ENCODE assay signal across 9 cellular contexts in genomic region chr16:4298761-4299522, GRCh38. TPM values are rescaled to one million over a fixed set of nuclear protein-coding genes. Genes with fewer than 3 reads are reported as not detected.
DNase-seq lines count a peak whose midpoint lies in the region; ATAC-seq and TF ChIP-seq lines count a peak whose summit lies in the region.
"Had no signal": no experiment of that assay in that cellular context is flagged by ENCODE, and none has a peak within 500 bp of the region (broad histone marks: within the 10 kb centered on the region; RNA-seq: fewer than 3 reads in every experiment).

No MANE protein-coding gene starts in this region.

- no peaks in the 10 kb centered on the region for H3K27me3 Mint-ChIP-seq in T-helper 2 cell treated with Interferon-gamma antibody and Interleukin-4, amounts not matched to agents 5 μg/mL and 100 μg/mL, for 36 hours (ENCODE audit: low read depth)

- intact Hi-C loops in right lobe of liver (cut with DNase I) (no loop called here), vagina (cut with DNase I) (no loop called here)

- no peaks in the 10 kb centered on the region for H3K4me1 ChIP-seq in right lobe of liver
- peaks cover 29% of the 10 kb centered on the region for H3K4me1 ChIP-seq in vagina

- 36% methylated on average over 5 of the region's 15 CpGs for WGBS in right lobe of liver (ENCODE audit: insufficient coverage, low coverage, low lambda C conversion rate, missing lambda C conversion rate)

- no peaks in the 10 kb centered on the region for H3K9me3 ChIP-seq in right lobe of liver
- no peaks in the 10 kb centered on the region for H3K9me3 ChIP-seq in vagina

- peaks cover 2% of the 10 kb centered on the region for H3K4me1 Mint-ChIP-seq in T-helper 2 cell treated with Interferon-gamma antibody and Interleukin-4, amounts not matched to agents 5 μg/mL and 100 μg/mL, for 36 hours (ENCODE audit: low read depth)

- no peaks in the 10 kb centered on the region for H3K36me3 ChIP-seq in right lobe of liver
- no peaks in the 10 kb centered on the region for H3K36me3 ChIP-seq in vagina

- H3K27me3 ChIP-seq in right lobe of liver, result no peaks in the 10 kb centered on the region
- no peaks in the 10 kb centered on the region for H3K27me3 ChIP-seq in vagina

- peaks cover 5% of the 10 kb centered on the region for H3K36me3 Mint-ChIP-seq in T-helper 2 cell treated with Interferon-gamma antibody and Interleukin-4, amounts not matched to agents 5 μg/mL and 100 μg/mL, for 36 hours (ENCODE audit: low read depth)

- H3K4me3 Mint-ChIP-seq in T-helper 2 cell treated with Interferon-gamma antibody and Interleukin-4, amounts not matched to agents 5 μg/mL and 100 μg/mL, for 36 hours, result no peak overlapping the region

- no peak overlapping the region for H3K27ac Mint-ChIP-seq in T-helper 2 cell treated with Interferon-gamma antibody and Interleukin-4, amounts not matched to agents 5 μg/mL and 100 μg/mL, for 36 hours

- peak; percentile 50 for DNase-seq in SIG-M5 treated with dmso at 0.1 percent for 504 hours (lab: John Stamatoyannopoulos, UW; ENCODE audit: unreplicated experiment)
- no peak for DNase-seq in SIG-M5 (lab: John Stamatoyannopoulos, UW)
- no peak for DNase-seq in coronary artery (ENCODE audit: low spot score)
- no peak for DNase-seq in right lobe of liver
- DNase-seq in vagina (ENCODE audit: extremely low spot score in 2 of 2), result no peak
- no peak for DNase-seq in T-helper 2 cell treated with Interferon-gamma antibody and Interleukin-4, amounts not matched to agents 5 μg/mL and 100 μg/mL, for 36 hours (ENCODE audit: low spot score)
- no peak for DNase-seq in activated naive CD4-positive, alpha-beta T cell treated with Interleukin-2 at 50 U/mL for 16 hours
- DNase-seq in activated CD8-positive, alpha-beta memory T cell treated with anti-CD3 and anti-CD28 coated beads, Interleukin-2, amount 50 U/mL, for 4 hours, result no peak

- H3K4me3 ChIP-seq in coronary artery (peak overlapping the region; percentile 51), right lobe of liver (no peak overlapping the region), vagina (no peak overlapping the region)

- no peaks in the 10 kb centered on the region for H3K9me3 Mint-ChIP-seq in T-helper 2 cell treated with Interferon-gamma antibody and Interleukin-4, amounts not matched to agents 5 μg/mL and 100 μg/mL, for 36 hours

- TF ChIP-seq POLR2A in right lobe of liver (IDR thresholded peaks at IDR 0.05), result no peak
- TF ChIP-seq POLR2A in vagina (IDR thresholded peaks at IDR 0.05), result no peak

- peak; percentile 13 to 65 (median 58) for ATAC-seq in right lobe of liver

- H3K27ac ChIP-seq in coronary artery, result peak overlapping the region; percentile 66 to 86
- H3K27ac ChIP-seq in right lobe of liver, result no peak overlapping the region
- peak overlapping the region; percentile 65 for H3K27ac ChIP-seq in vagina
- H3K27ac ChIP-seq: 22Rv1 had no signal

- no peak for TF ChIP-seq CTCF in coronary artery (IDR thresholded peaks at IDR 0.05)
- TF ChIP-seq CTCF in right lobe of liver (IDR thresholded peaks at IDR 0.05), result no peak
- TF ChIP-seq CTCF in vagina (IDR thresholded peaks at IDR 0.05), result no peak

RNA-seq across cellular contexts. Expression of gene GLIS2, which starts 16.9 kb away (rescaled TPM):
- total RNA-seq in right lobe of liver (1 to 10 TPM in 5 of 6 experiments, under 1 TPM in 1; 0.79 to 2.6 (median 1.4) TPM), vagina (6.9 TPM)

RNA-seq across cellular contexts. Expression of gene TFAP4, which starts 26.1 kb away (rescaled TPM):
- 1 to 10 TPM; 2.6 to 5.8 (median 3.7) TPM for total RNA-seq in right lobe of liver
- total RNA-seq in vagina, result 6.9 TPM

RNA-seq across cellular contexts. Expression of gene PAM16, which starts 52.2 kb away (rescaled TPM):
- total RNA-seq in right lobe of liver (10 to 100 TPM; 27.9 to 45.9 (median 32.8) TPM), vagina (76.1 TPM)

RNA-seq across cellular contexts. Expression of gene SRL, which starts 57.1 kb away (rescaled TPM):
- total RNA-seq in right lobe of liver (under 1 TPM; 0.18 to 0.62 (median 0.28) TPM), vagina (1.5 TPM)

Comparison
In these comparisons a context has a peak if more than half of its experiments do, and no peak if none do; other contexts are left out.
1. H3K27ac ChIP-seq: peak in coronary artery (2 of 2) and vagina (single experiment); none in right lobe of liver (0 of 3).